In the genomic region with DNA sequence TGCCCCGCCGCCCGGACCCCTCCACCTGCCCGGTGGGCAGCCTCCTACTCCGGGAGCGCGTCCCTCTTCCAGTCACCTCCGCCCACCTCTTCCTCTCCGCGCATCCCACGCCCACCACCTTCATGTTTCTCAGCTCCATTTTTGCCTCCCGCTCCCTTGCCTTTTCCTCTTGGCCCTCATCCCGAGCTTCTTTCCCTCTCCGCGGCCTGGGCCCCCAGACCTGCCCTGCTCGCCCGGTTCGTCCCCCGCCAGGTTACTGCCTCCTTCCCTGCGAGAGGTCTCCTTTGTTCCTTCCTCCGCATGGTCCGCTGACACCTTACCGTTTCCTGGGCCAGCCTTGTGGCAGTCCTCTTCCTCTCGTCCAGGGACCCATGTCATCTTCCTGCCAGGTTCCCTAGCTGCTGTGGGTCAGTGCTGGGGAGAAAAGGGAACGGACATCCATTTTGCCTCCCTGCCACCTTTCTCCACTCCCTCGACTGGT, we compare ENCODE assay signal across 8 cellular contexts. TPM values are rescaled to one million over a fixed set of nuclear protein-coding genes. Genes with fewer than 3 reads are reported as not detected.
DNase-seq lines count a peak whose midpoint lies in the region; ATAC-seq, FAIRE-seq and TF ChIP-seq lines count a peak whose summit lies in the region.

No MANE protein-coding gene starts in this region.

- H3K4me3 Mint-ChIP-seq in T-helper 17 cell, result peak overlapping the region; percentile 98

- no peak for FAIRE-seq in H1 (lab: Jason Lieb, UNC)

- H4K20me1 ChIP-seq in BLaER1 treated with 17β-estradiol and CSF1 and Interleukin-3, amounts not matched to agents 10 nM and 100 nM, result peaks cover 0 to 50% (median 25%) of the 10 kb centered on the region in 11 experiments; a peak in 14 of 22 replicates
- H4K20me1 ChIP-seq in HCT116 (ENCODE audit: insufficient read depth) (no peaks in the 10 kb centered on the region), H1 (replicated peaks in 1 of 2; ENCODE audit: control insufficient read depth in 1 of 2, insufficient read depth in 2 of 2, low read length in 2 of 2) (peaks cover 10 to 13% of the 10 kb centered on the region in 2 experiments)

- H3K9me2 ChIP-seq in HCT116 (ENCODE audit: insufficient read depth), result no peaks in the 10 kb centered on the region

- H3K9me3 ChIP-seq in BLaER1 treated with 17β-estradiol and CSF1 and Interleukin-3, amounts not matched to agents 10 nM and 100 nM (replicated peaks in 1 of 11), result no peaks in the 10 kb centered on the region
- no peaks in the 10 kb centered on the region for H3K9me3 ChIP-seq in HCT116 (ENCODE audit: control insufficient read depth in 1 of 2, insufficient read depth in 1 of 2, low read depth in 1 of 2, low read length in 2 of 2)
- H3K9me3 ChIP-seq in T-helper 17 cell (ENCODE audit: control insufficient read depth, low read length, poor library complexity, severe bottlenecking), result no peaks in the 10 kb centered on the region
- no peaks in the 10 kb centered on the region for H3K9me3 ChIP-seq in H1 (ENCODE audit: insufficient read depth in 2 of 2, low read depth in 1 of 2, low read length in 1 of 2)
- no peaks in the 10 kb centered on the region for H3K9me3 ChIP-seq in mucosa of stomach (ENCODE audit: control insufficient read depth, low read length)
- no peaks in the 10 kb centered on the region for H3K9me3 ChIP-seq in uterus

- BruUV-seq in HCT116 (replicated peaks; lab: Mats Ljungman, UMichigan), result no TSS peak

- peaks cover 12% of the 10 kb centered on the region for H3K79me1 ChIP-seq in H1 (ENCODE audit: low read depth, low read length)

- H4K91ac ChIP-seq in H1 (replicated peaks; ENCODE audit: insufficient read length, low read length), result no peak overlapping the region

- no peak overlapping the region for H3K23ac ChIP-seq in H1 (ENCODE audit: insufficient read length)

- H3K14ac ChIP-seq in H1 (ENCODE audit: insufficient read length), result no peak overlapping the region

- H2BK15ac ChIP-seq in H1 (ENCODE audit: low read length), result no peak overlapping the region

- H3K27me3 Mint-ChIP-seq in T-helper 17 cell, result no peaks in the 10 kb centered on the region

- peak overlapping the region; percentile 71 to 84 (median 77) for H3K4me3 ChIP-seq in BLaER1 treated with 17β-estradiol and CSF1 and Interleukin-3, amounts not matched to agents 10 nM and 100 nM
- H3K4me3 ChIP-seq in HCT116 (replicated peaks in 1 of 2; ENCODE audit: low read depth in 1 of 2, low read length in 2 of 2) (peak overlapping the region; percentile 81 to 91), H1 (ENCODE audit: extremely low read depth in 1 of 4, insufficient read depth in 2 of 4, low read depth in 3 of 4, low read length in 4 of 4) (peak overlapping the region; percentile 85 to 97 (median 96)), mucosa of stomach (ENCODE audit: low read length) (peak overlapping the region; percentile 85), uterus (peak overlapping the region; percentile 80 to 85)

- H3K23me2 ChIP-seq in H1 (ENCODE audit: low read depth, low read length), result peaks cover 8% of the 10 kb centered on the region

- TF ChIP-seq CTCF in HCT116 (IDR thresholded peaks at IDR 0.05 in 2 of 3, conservative IDR thresholded peaks at IDR 0.05 in 1 of 3; ENCODE audit: borderline replicate concordance in 1 of 3, insufficient read depth in 1 of 3, low read depth in 2 of 3, low read length in 2 of 3) (no peak), H1 (IDR thresholded peaks at IDR 0.05; ENCODE audit: control extremely low read depth in 1 of 3, insufficient read depth in 1 of 3, low read depth in 1 of 3, low read length in 3 of 3) (no peak), uterus (IDR thresholded peaks at IDR 0.05) (no peak)

- ATAC-seq in HCT116 (peak; percentile 20), T-helper 17 cell (no peak), HG02763 (IDR thresholded peaks at IDR 0.05; ENCODE audit: unreplicated experiment) (no peak)

- H3K18ac ChIP-seq in H1 (ENCODE audit: extremely low read depth, low read length), result no peak overlapping the region

- H4K8ac ChIP-seq in H1 (ENCODE audit: extremely low read depth, insufficient read depth, low read length), result peak overlapping the region; percentile 83; the same call in 1 of the 2 replicates

- H2BK5ac ChIP-seq in H1 (ENCODE audit: low read depth, low read length), result peak overlapping the region; percentile 40; the same call in 1 of the 2 replicates

- no peak overlapping the region for H2BK120ac ChIP-seq in H1 (replicated peaks; ENCODE audit: low read depth, low read length)

- no peak for TF ChIP-seq EP300 in H1 (IDR thresholded peaks at IDR 0.05; ENCODE audit: borderline replicate concordance in 1 of 2, low read depth in 2 of 2, low read length in 2 of 2)

- TF ChIP-seq RAD21 in HCT116 (IDR thresholded peaks at IDR 0.05; ENCODE audit: low read depth), result no peak
- TF ChIP-seq RAD21 in H1 (IDR thresholded peaks at IDR 0.05 in 1 of 2, conservative IDR thresholded peaks at IDR 0.05 in 1 of 2; ENCODE audit: low read depth in 2 of 2, low read length in 2 of 2), result no peak

- POLR2A ChIA-PET in HCT116 (lab: Charles Lee), result interaction anchor here (0.9 to 1.9 kb wide), 3 partner anchors 10 to 18 kb away, joined by 3 to 11 read pairs (median 3); no protein-coding TSS in a partner anchor
- POLR2A ChIA-PET in H1 (lab: Charles Lee; ENCODE audit: partially characterized antibody), result interaction anchor here (0.6 to 4.2 kb wide), 6 partner anchors 10 to 24 kb away, joined by 3 to 36 read pairs (median 3); no protein-coding TSS in a partner anchor

- no peak overlapping the region for H2BK12ac ChIP-seq in H1 (ENCODE audit: low read depth, low read length)

- no peak for DNase-seq in HCT116 (ENCODE audit: low read depth, low spot score)
- no peak for DNase-seq in T-helper 17 cell
- peak in 1 of 2 experiments; percentile 59 for DNase-seq in H1 (ENCODE audit: low read depth in 1 of 2, low spot score in 2 of 2)
- peak in 1 of 2 donors; percentile 39 for DNase-seq in uterus
- no peak for DNase-seq in hippocampal formation (lab: John Stamatoyannopoulos, UW)

- peaks cover 0 to 14% (median 9%) of the 10 kb centered on the region in 11 experiments; a peak in 6 of 22 replicates for H3K36me3 ChIP-seq in BLaER1 treated with 17β-estradiol and CSF1 and Interleukin-3, amounts not matched to agents 10 nM and 100 nM
- H3K36me3 ChIP-seq in HCT116 (ENCODE audit: control insufficient read depth in 1 of 2, insufficient read depth in 2 of 2, low read length in 2 of 2) (no peaks in the 10 kb centered on the region), H1 (ENCODE audit: control insufficient read depth in 2 of 4, insufficient read depth in 4 of 4, low read length in 3 of 4) (no peaks in the 10 kb centered on the region), mucosa of stomach (ENCODE audit: control insufficient read depth, insufficient read depth, low read length) (no peaks in the 10 kb centered on the region), uterus (no peaks in the 10 kb centered on the region)

- RAD21 ChIA-PET in HCT116 (lab: Charles Lee; ENCODE audit: low non-redundant PET in 1 of 2, low total read pairs in 2 of 2, uncharacterized antibody in 2 of 2, unreplicated experiment in 2 of 2), result no interaction called here

- CTCF ChIA-PET in HCT116 (lab: Charles Lee) (interaction anchor here (1.5 to 1.6 kb wide), 2 partner anchors 32 to 340 kb away, joined by 3 read pairs; no protein-coding TSS in a partner anchor), H1 (lab: Charles Lee; ENCODE audit: partially characterized antibody) (interaction anchor here (1.0 to 8.1 kb wide), 4 partner anchors 12 to 32 kb away, joined by 3 to 108 read pairs (median 10); no protein-coding TSS in a partner anchor)

- H3K27me3 ChIP-seq in BLaER1 treated with 17β-estradiol and CSF1 and Interleukin-3, amounts not matched to agents 10 nM and 100 nM, result no peaks in the 10 kb centered on the region
- H3K27me3 ChIP-seq in HCT116 (ENCODE audit: insufficient read depth, low read length) (no peaks in the 10 kb centered on the region), H1 (replicated peaks in 1 of 4; ENCODE audit: control insufficient read depth in 3 of 4, extremely low read depth in 1 of 4, insufficient read depth in 3 of 4, low read length in 3 of 4) (peaks cover 0 to 15% (median 8%) of the 10 kb centered on the region in 4 experiments; a peak in 6 of 7 replicates), mucosa of stomach (ENCODE audit: control insufficient read depth, insufficient read depth, low read length) (no peaks in the 10 kb centered on the region), uterus (no peaks in the 10 kb centered on the region)

- peak overlapping the region; percentile 87 to 99 (median 98) for H3K4me2 ChIP-seq in BLaER1 treated with 17β-estradiol and CSF1 and Interleukin-3, amounts not matched to agents 10 nM and 100 nM
- H3K4me2 ChIP-seq in HCT116 (ENCODE audit: low read length) (peak overlapping the region; percentile 90), H1 (ENCODE audit: insufficient read depth in 1 of 2, low read depth in 2 of 2, low read length in 2 of 2) (peak overlapping the region; percentile 80 to 91)

- no peak overlapping the region for H4K5ac ChIP-seq in H1 (ENCODE audit: insufficient read length, low read depth, low read length)

- H3K79me2 ChIP-seq in HCT116 (ENCODE audit: insufficient read depth, low read length), result peaks cover 30% of the 10 kb centered on the region
- H3K79me2 ChIP-seq in H1 (ENCODE audit: control insufficient read depth in 1 of 2, insufficient read depth in 2 of 2, low read length in 2 of 2), result peaks cover 5 to 37% of the 10 kb centered on the region in 2 experiments; a peak in 3 of 4 replicates

- H2AK5ac ChIP-seq in H1 (ENCODE audit: low read depth, low read length), result no peak overlapping the region

- peak overlapping the region; percentile 76 to 95 (median 91) for H3K9ac ChIP-seq in BLaER1 treated with 17β-estradiol and CSF1 and Interleukin-3, amounts not matched to agents 10 nM and 100 nM
- H3K9ac ChIP-seq in HCT116 (ENCODE audit: low read length) (peak overlapping the region; percentile 68), H1 (replicated peaks in 1 of 4; ENCODE audit: extremely low read depth in 1 of 4, low read depth in 3 of 4, low read length in 3 of 4) (peak overlapping the region in 3 of 4 experiments; percentile 52 to 82 (median 65); a peak in 6 of 7 replicates), mucosa of stomach (ENCODE audit: low read length) (peak overlapping the region; percentile 89)

- peaks cover 35 to 62% (median 47%) of the 10 kb centered on the region in 10 experiments for H3K4me1 ChIP-seq in BLaER1 treated with 17β-estradiol and CSF1 and Interleukin-3, amounts not matched to agents 10 nM and 100 nM
- H3K4me1 ChIP-seq in HCT116 (ENCODE audit: control insufficient read depth in 1 of 2, insufficient read depth in 2 of 2, low read length in 2 of 2), result peaks cover 2 to 43% of the 10 kb centered on the region in 2 experiments; a peak in 3 of 4 replicates
- H3K4me1 ChIP-seq in H1 (replicated peaks in 1 of 4; ENCODE audit: control insufficient read depth in 3 of 4, insufficient read depth in 4 of 4, low read length in 3 of 4), result peaks cover 1 to 7% (median 5%) of the 10 kb centered on the region in 4 experiments; a peak in 6 of 7 replicates
- peaks cover 44% of the 10 kb centered on the region for H3K4me1 ChIP-seq in mucosa of stomach (ENCODE audit: control insufficient read depth, insufficient read depth, low read length)
- no peaks in the 10 kb centered on the region for H3K4me1 ChIP-seq in uterus

- no peak overlapping the region for H2BK20ac ChIP-seq in H1 (ENCODE audit: low read length)

- no peak for TF ChIP-seq POLR2A in HCT116 (IDR thresholded peaks at IDR 0.05; ENCODE audit: borderline replicate concordance, extremely low read depth, insufficient read depth, insufficient read length)
- no peak; a peak in 2 of 3 replicates for TF ChIP-seq POLR2A in H1 (IDR thresholded peaks at IDR 0.05; ENCODE audit: control extremely low read depth in 1 of 2, low read depth in 2 of 2, low read length in 2 of 2)
- TF ChIP-seq POLR2A in uterus (IDR thresholded peaks at IDR 0.05), result no peak

- H3K27ac Mint-ChIP-seq in T-helper 17 cell, result peak overlapping the region; percentile 96

- peaks cover 5% of the 10 kb centered on the region for H3K36me3 Mint-ChIP-seq in T-helper 17 cell (ENCODE audit: low read depth)

- H2AFZ ChIP-seq in HCT116 (ENCODE audit: low read depth, low read length, poor library complexity, severe bottlenecking) (no peak overlapping the region), H1 (ENCODE audit: low read length) (peak overlapping the region; percentile 63)

- peaks cover 33% of the 10 kb centered on the region for H3K4me1 Mint-ChIP-seq in T-helper 17 cell

- H3K56ac ChIP-seq in H1 (replicated peaks; ENCODE audit: insufficient read length, low read depth, low read length), result no peak overlapping the region

- 1% methylated on average over 20 of the region's 26 CpGs; no CpG with 5 or more reads in 1 of the 2 experiments for WGBS in H1 (ENCODE audit: extremely low coverage in 1 of 2, insufficient coverage in 1 of 2, insufficient read length in 1 of 2, insufficient replicate concordance in 2 of 2, low coverage in 1 of 2, low lambda C conversion rate in 2 of 2, missing lambda C conversion rate in 1 of 2), 2 experiments

- H3K27ac ChIP-seq in BLaER1 treated with 17β-estradiol and CSF1 and Interleukin-3, amounts not matched to agents 10 nM and 100 nM, result peak overlapping the region in 10 of 11 experiments; percentile 54 to 97 (median 90); a peak in 19 of 22 replicates
- no peak overlapping the region; the same call in 1 of the 2 replicates for H3K27ac ChIP-seq in HCT116 (ENCODE audit: low read depth, low read length)
- H3K27ac ChIP-seq in H1 (ENCODE audit: low read depth, low read length), result no peak overlapping the region
- H3K27ac ChIP-seq in uterus, result peak overlapping the region; percentile 94 to 97

- H3K4ac ChIP-seq in H1 (replicated peaks; ENCODE audit: insufficient read length, low read depth, low read length), result no peak overlapping the region

- intact Hi-C loops in HCT116 (cut with micrococcal nuclease), result loop anchor here (2.0 kb wide), 1 partner anchor 272 kb away; the partner anchor contains the start of gene TOR1AIP1
- intact Hi-C loops in uterus (cut with DNase I; ENCODE audit: low total_unique reads), result no loop called here

RNA-seq across cellular contexts. Expression of gene QSOX1, which starts 0.6 kb away (rescaled TPM):
- total RNA-seq in HCT116 (2021; ENCODE audit: unreplicated experiment), result 89.2 TPM
- polyA plus RNA-seq in HCT116 (2012), result 111 and 113 TPM in 2 replicates
- total RNA-seq in T-helper 17 cell, result 10 to 100 TPM; 22.0 to 25.0 TPM
- total RNA-seq in H1 (2021; fragmentation: NEBNext Ultra II Directional; extraction: Animal tissue kit (Norgen Biotek cat#: 25700)), result 120 and 123 TPM in 2 replicates
- polyA plus RNA-seq in H1 (2011; rRNA removed), result 97.7 and 138 TPM in 2 replicates
- polyA plus RNA-seq in H1 (2011; cell fraction: cytosol; rRNA removed), result 101 TPM
- polyA plus RNA-seq in H1 (2011; cell fraction: nucleus; rRNA removed), result 141 TPM
- polyA plus RNA-seq in H1 (2012, experiment 1 of 2), result 63.7 to 113 TPM (median 105 TPM) in 4 replicates
- polyA plus RNA-seq in H1 (2012, experiment 2 of 2), result 94.8 TPM
- 126 TPM for polyA plus RNA-seq in H1 (2013, experiment 1 of 2)
- 114 TPM for polyA plus RNA-seq in H1 (2013, experiment 2 of 2)
- polyA minus RNA-seq in H1 (2011; rRNA and poly(A)+ RNA removed), result 49.7 and 53.7 TPM in 2 replicates
- 40.4 TPM for polyA minus RNA-seq in H1 (2011; cell fraction: cytosol; rRNA and poly(A)+ RNA removed)
- 28.9 TPM for polyA minus RNA-seq in H1 (2011; cell fraction: nucleus; rRNA and poly(A)+ RNA removed)
- 10 to 100 TPM; 18.2 to 96.8 (median 57.7) TPM for total RNA-seq in uterus

Comparison
In these comparisons a context has a peak if more than half of its experiments do, and no peak if none do; other contexts are left out.
1. H3K27ac ChIP-seq: peak in BLaER1 treated with 17β-estradiol and CSF1 and Interleukin-3, amounts not matched to agents 10 nM and 100 nM (10 of 11) and uterus (2 of 2); none in HCT116 (single experiment) and H1 (single experiment).
2. Peak in every context shown above with its lines, with median percentiles within 50 percentile points of each other: H3K4me2 ChIP-seq, H3K4me3 ChIP-seq and H3K9ac ChIP-seq.